Comparison of ENCODE assay signal across 1 cellular context in the genomic region with DNA sequence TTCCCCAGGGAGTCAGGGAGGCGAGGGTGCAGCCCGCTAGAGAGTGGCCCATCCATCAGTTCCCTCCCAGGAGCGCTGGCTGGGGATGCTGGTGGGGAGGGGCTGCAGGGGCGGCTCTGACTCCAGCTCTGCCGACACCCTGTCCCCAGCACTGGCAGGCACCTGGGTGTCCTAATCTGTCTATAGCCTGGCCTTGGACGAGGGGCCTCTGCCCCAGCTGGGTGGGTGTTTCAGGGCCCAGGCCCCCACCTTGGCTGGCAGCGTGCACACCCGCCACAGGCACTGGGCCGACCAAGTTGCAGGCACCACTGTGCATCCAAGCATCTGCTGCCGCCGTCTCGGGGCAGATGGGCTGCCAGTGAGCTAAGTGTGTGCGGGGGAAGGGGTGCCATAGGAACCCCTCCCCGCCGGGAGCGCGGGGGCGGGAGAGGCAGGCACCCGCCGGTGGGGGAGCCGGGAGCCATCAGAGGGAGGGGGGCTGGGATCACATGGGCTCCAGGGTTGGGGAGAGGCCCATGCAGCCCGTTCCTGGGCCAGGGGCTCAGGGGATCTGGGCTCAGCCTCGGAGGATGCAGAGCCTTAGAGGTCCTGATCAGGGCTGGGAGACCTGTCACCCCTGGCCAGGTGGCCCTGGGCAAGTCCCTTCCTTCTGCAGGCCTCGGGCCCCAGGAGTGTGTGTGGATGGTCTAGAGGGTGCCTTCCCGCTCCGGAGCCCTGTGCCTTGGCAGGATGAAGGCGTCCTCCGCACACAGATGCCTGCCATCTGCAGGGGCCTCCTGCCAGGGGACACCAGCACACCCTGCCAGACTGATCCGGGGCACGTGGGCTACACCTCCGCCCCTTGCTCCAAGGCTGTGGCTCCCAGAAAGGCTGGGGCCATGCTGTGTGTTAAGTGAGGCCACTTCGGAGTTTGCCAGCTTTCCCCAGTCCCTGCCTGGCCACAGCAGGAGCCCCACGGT.
TF ChIP-seq lines count a peak whose summit lies in the region.

No MANE protein-coding gene starts in this region.

TF ChIP-seq in WTC11, 78 proteins besides CTCF, POLR2A, EP300 and RAD21 (continued from another document):
- TF ChIP-seq ZBTB21 (CRISPR knock-in tag; IDR thresholded peaks at IDR 0.05; ENCODE audit: borderline replicate concordance) (no peak), TCF7 (CRISPR knock-in tag; IDR thresholded peaks at IDR 0.05; ENCODE audit: low read depth) (no peak), ZNF263 (CRISPR knock-in tag; IDR thresholded peaks at IDR 0.05; ENCODE audit: low read depth) (no peak), RORB (CRISPR knock-in tag; IDR thresholded peaks at IDR 0.05) (no peak), CREB1 (CRISPR knock-in tag; IDR thresholded peaks at IDR 0.05) (no peak), SP1 (CRISPR knock-in tag; conservative IDR thresholded peaks at IDR 0.05) (no peak), GRHL2 (CRISPR knock-in tag; IDR thresholded peaks at IDR 0.05; ENCODE audit: insufficient replicate concordance, severe bottlenecking) (no peak), JUN (CRISPR knock-in tag; IDR thresholded peaks at IDR 0.05) (no peak), HMGA2 (CRISPR knock-in tag; IDR thresholded peaks at IDR 0.05) (no peak)
- TF ChIP-seq, protein P1, sequence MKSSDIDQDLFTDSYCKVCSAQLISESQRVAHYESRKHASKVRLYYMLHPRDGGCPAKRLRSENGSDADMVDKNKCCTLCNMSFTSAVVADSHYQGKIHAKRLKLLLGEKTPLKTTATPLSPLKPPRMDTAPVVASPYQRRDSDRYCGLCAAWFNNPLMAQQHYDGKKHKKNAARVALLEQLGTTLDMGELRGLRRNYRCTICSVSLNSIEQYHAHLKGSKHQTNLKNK (CRISPR knock-in tag; IDR thresholded peaks at IDR 0.05) = no peak
- TF ChIP-seq, protein P2, sequence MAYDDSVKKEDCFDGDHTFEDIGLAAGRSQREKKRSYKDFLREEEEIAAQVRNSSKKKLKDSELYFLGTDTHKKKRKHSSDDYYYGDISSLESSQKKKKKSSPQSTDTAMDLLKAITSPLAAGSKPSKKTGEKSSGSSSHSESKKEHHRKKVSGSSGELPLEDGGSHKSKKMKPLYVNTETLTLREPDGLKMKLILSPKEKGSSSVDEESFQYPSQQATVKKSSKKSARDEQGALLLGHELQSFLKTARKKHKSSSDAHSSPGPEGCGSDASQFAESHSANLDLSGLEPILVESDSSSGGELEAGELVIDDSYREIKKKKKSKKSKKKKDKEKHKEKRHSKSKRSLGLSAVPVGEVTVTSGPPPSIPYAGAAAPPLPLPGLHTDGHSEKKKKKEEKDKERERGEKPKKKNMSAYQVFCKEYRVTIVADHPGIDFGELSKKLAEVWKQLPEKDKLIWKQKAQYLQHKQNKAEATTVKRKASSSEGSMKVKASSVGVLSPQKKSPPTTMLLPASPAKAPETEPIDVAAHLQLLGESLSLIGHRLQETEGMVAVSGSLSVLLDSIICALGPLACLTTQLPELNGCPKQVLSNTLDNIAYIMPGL (CRISPR knock-in tag; IDR thresholded peaks at IDR 0.05) = no peak
